22 cellular contexts compared by ENCODE assay signal in genomic region chr5:116583823-116584222, GRCh38. TPM values are rescaled to one million over a fixed set of nuclear protein-coding genes. Genes with fewer than 3 reads are reported as not detected.
A peak's percentile ranks its signal among the peaks of the same experiment; 100 is the strongest.
DNase-seq lines count a peak whose midpoint lies in the region; FAIRE-seq and TF ChIP-seq lines count a peak whose summit lies in the region.
"Had no signal": no experiment of that assay in that cellular context is flagged by ENCODE, and none has a peak within 500 bp of the region (broad histone marks: within the 10 kb centered on the region; RNA-seq: fewer than 3 reads in every experiment).

No MANE protein-coding gene starts in this region.

- H3K9me3 Mint-ChIP-seq in astrocyte (ENCODE audit: unreplicated experiment): no peaks in the 10 kb centered on the region
- no peaks in the 10 kb centered on the region for H3K9me3 Mint-ChIP-seq in T-helper 2 cell treated with Interferon-gamma antibody and Interleukin-4, amounts not matched to agents 5 μg/mL and 100 μg/mL, for 36 hours
- H3K9me3 Mint-ChIP-seq: CD4-positive, alpha-beta T cell had no signal

- peak overlapping the region; percentile 37 for H2BK15ac ChIP-seq in mesendoderm (replicated peaks; ENCODE audit: low read depth)

- no peak overlapping the region for H3K27ac ChIP-seq in astrocyte (ENCODE audit: low read depth, low read length)
- peak overlapping the region; percentile 90 for H3K27ac ChIP-seq in epithelial cell of prostate
- H3K27ac ChIP-seq in mesendoderm (ENCODE audit: low read depth, low read length): no peak overlapping the region
- H3K27ac ChIP-seq: A549; BLaER1 treated with 17β-estradiol and CSF1 and Interleukin-3, amounts not matched to agents 10 nM and 100 nM; RWPE1 had no signal

- H3K27me3 Mint-ChIP-seq in astrocyte (ENCODE audit: low read depth, unreplicated experiment): peaks cover 1% of the 10 kb centered on the region
- peaks cover 31% of the 10 kb centered on the region for H3K27me3 Mint-ChIP-seq in T-helper 2 cell treated with Interferon-gamma antibody and Interleukin-4, amounts not matched to agents 5 μg/mL and 100 μg/mL, for 36 hours (ENCODE audit: low read depth)

- no peak for TF ChIP-seq POLR2A in GM12892 (IDR thresholded peaks at IDR 0.05; ENCODE audit: low read depth, low read length)

- FAIRE-seq in GM12892 (lab: Jason Lieb, UNC) (peak; percentile 64), astrocyte (lab: Jason Lieb, UNC) (no peak)
- FAIRE-seq: A549, G401.6 had no signal

- H2BK120ac ChIP-seq in mesendoderm (ENCODE audit: low read depth, low read length): no peak overlapping the region

- peak overlapping the region; percentile 52 for H3K18ac ChIP-seq in mesendoderm (ENCODE audit: low read length)

- TF ChIP-seq CTCF in astrocyte (IDR thresholded peaks at IDR 0.05; ENCODE audit: insufficient read depth, low read depth, low read length): no peak

- no peak overlapping the region for H3K27ac Mint-ChIP-seq in astrocyte (ENCODE audit: unreplicated experiment)
- H3K27ac Mint-ChIP-seq in T-helper 2 cell treated with Interferon-gamma antibody and Interleukin-4, amounts not matched to agents 5 μg/mL and 100 μg/mL, for 36 hours: no peak overlapping the region
- H3K27ac Mint-ChIP-seq: CD4-positive, alpha-beta T cell had no signal

- WGBS in mesendoderm (ENCODE audit: extremely low coverage, insufficient coverage, low lambda C conversion rate): no CpG with 5 or more reads among the region's 3 CpGs

- no peaks in the 10 kb centered on the region for H4K20me1 ChIP-seq in astrocyte (ENCODE audit: insufficient read depth, low read length)
- H4K20me1 ChIP-seq: BLaER1 treated with 17β-estradiol and CSF1 and Interleukin-3, amounts not matched to agents 10 nM and 100 nM had no signal

- H2BK5ac ChIP-seq in mesendoderm (ENCODE audit: low read length): no peak overlapping the region

- H3K36me3 Mint-ChIP-seq in astrocyte (ENCODE audit: low read depth, unreplicated experiment): peaks cover 1% of the 10 kb centered on the region
- H3K36me3 Mint-ChIP-seq in T-helper 2 cell treated with Interferon-gamma antibody and Interleukin-4, amounts not matched to agents 5 μg/mL and 100 μg/mL, for 36 hours (ENCODE audit: low read depth): no peaks in the 10 kb centered on the region

- no peak for DNase-seq in GM12892 (ENCODE audit: insufficient read length)
- DNase-seq in astrocyte (ENCODE audit: low read depth): no peak
- peak; percentile 34 for DNase-seq in epithelial cell of prostate (ENCODE audit: low read depth, low spot score)
- no peak for DNase-seq in mesendoderm
- DNase-seq in T-helper 2 cell treated with Interferon-gamma antibody and Interleukin-4, amounts not matched to agents 5 μg/mL and 100 μg/mL, for 36 hours (ENCODE audit: low spot score): no peak
- DNase-seq in mucosa of gallbladder (ENCODE audit: low spot score): no peak
- DNase-seq in stimulated activated CD4-positive, alpha-beta T cell treated with anti-CD3 and anti-CD28 coated beads, Interleukin-4, amount 100 ng/mL, for 4 hours: no peak
- DNase-seq: CD4-positive, alpha-beta T cell; DMS53; MG63; NCI-H1105 treated with DMSO at 0.1 percent for 48 hours; NCI-H146; NCI-H1930; NCI-H2107; NCI-H524; NCI-H774; SHP77 treated with DMSO at 0.1 percent for 48 hours had no signal

- no peak overlapping the region for H3K4me3 ChIP-seq in astrocyte (ENCODE audit: insufficient read depth, low read depth, low read length)
- no peak overlapping the region for H3K4me3 ChIP-seq in mesendoderm (ENCODE audit: low read length)
- H3K4me3 ChIP-seq: A549; BLaER1 treated with 17β-estradiol and CSF1 and Interleukin-3, amounts not matched to agents 10 nM and 100 nM; MG63 had no signal

- H3K79me2 ChIP-seq in astrocyte (ENCODE audit: insufficient read depth, low read length): no peaks in the 10 kb centered on the region
- no peaks in the 10 kb centered on the region for H3K79me2 ChIP-seq in mesendoderm (ENCODE audit: control insufficient read depth, insufficient read depth, low read length)

- no peak overlapping the region for H3K4me3 Mint-ChIP-seq in astrocyte (ENCODE audit: unreplicated experiment)
- no peak overlapping the region for H3K4me3 Mint-ChIP-seq in T-helper 2 cell treated with Interferon-gamma antibody and Interleukin-4, amounts not matched to agents 5 μg/mL and 100 μg/mL, for 36 hours
- H3K4me3 Mint-ChIP-seq: CD4-positive, alpha-beta T cell had no signal

- H3K36me3 ChIP-seq in astrocyte (ENCODE audit: insufficient read depth, low read length): no peaks in the 10 kb centered on the region
- no peaks in the 10 kb centered on the region for H3K36me3 ChIP-seq in mesendoderm (ENCODE audit: control insufficient read depth, insufficient read depth, low read length)
- H3K36me3 ChIP-seq: BLaER1 treated with 17β-estradiol and CSF1 and Interleukin-3, amounts not matched to agents 10 nM and 100 nM; MG63 had no signal

- H3K4me2 ChIP-seq in astrocyte (ENCODE audit: low read length) (peak overlapping the region; percentile 38), mesendoderm (ENCODE audit: low read length) (no peak overlapping the region)
- H3K4me2 ChIP-seq: A549; BLaER1 treated with 17β-estradiol and CSF1 and Interleukin-3, amounts not matched to agents 10 nM and 100 nM had no signal

- H3K9ac ChIP-seq in astrocyte (ENCODE audit: low read length) (no peak overlapping the region), mesendoderm (ENCODE audit: low read length) (no peak overlapping the region)
- H3K9ac ChIP-seq: BLaER1 treated with 17β-estradiol and CSF1 and Interleukin-3, amounts not matched to agents 10 nM and 100 nM had no signal

- peaks cover 5% of the 10 kb centered on the region for H3K4me1 Mint-ChIP-seq in astrocyte (ENCODE audit: low read depth, unreplicated experiment)
- no peaks in the 10 kb centered on the region for H3K4me1 Mint-ChIP-seq in T-helper 2 cell treated with Interferon-gamma antibody and Interleukin-4, amounts not matched to agents 5 μg/mL and 100 μg/mL, for 36 hours (ENCODE audit: low read depth)

- H3K4me1 ChIP-seq in astrocyte (ENCODE audit: insufficient read depth, low read length): peaks cover 4% of the 10 kb centered on the region
- H3K4me1 ChIP-seq in mesendoderm (ENCODE audit: control insufficient read depth, low read depth, low read length): peaks cover 3% of the 10 kb centered on the region
- H3K4me1 ChIP-seq: A549 had no signal

- peaks cover 2% of the 10 kb centered on the region for H3K27me3 ChIP-seq in astrocyte (ENCODE audit: insufficient read depth, low read length)
- no peaks in the 10 kb centered on the region for H3K27me3 ChIP-seq in mesendoderm (ENCODE audit: insufficient read depth, low read length, poor library complexity)

- H4K8ac ChIP-seq in mesendoderm (ENCODE audit: low read depth, low read length): no peak overlapping the region

- H3K23ac ChIP-seq in mesendoderm (ENCODE audit: low read length): no peak overlapping the region

- H3K79me1 ChIP-seq in mesendoderm (ENCODE audit: low read length): no peaks in the 10 kb centered on the region

- no peak overlapping the region for H2AFZ ChIP-seq in astrocyte (ENCODE audit: low read depth, low read length)

- H2AK5ac ChIP-seq in mesendoderm (ENCODE audit: low read length): no peak overlapping the region

- H4K5ac ChIP-seq in mesendoderm (ENCODE audit: low read length): no peak overlapping the region

- no peak overlapping the region for H3K4ac ChIP-seq in mesendoderm (ENCODE audit: low read depth, low read length)

- H3K56ac ChIP-seq in mesendoderm (ENCODE audit: low read length): no peak overlapping the region

- H3K9me3 ChIP-seq in astrocyte (ENCODE audit: insufficient read depth, low read depth, low read length): no peaks in the 10 kb centered on the region
- H3K9me3 ChIP-seq: A549; BLaER1 treated with 17β-estradiol and CSF1 and Interleukin-3, amounts not matched to agents 10 nM and 100 nM; MG63 had no signal

RNA-seq across cellular contexts. Expression of gene SEMA6A, which starts 9.2 kb away (rescaled TPM):
- 10.0 TPM for polyA plus RNA-seq in GM12892 (2012; ENCODE audit: missing spikeins)
- 21.3 and 34.2 TPM in 2 replicates for total RNA-seq in astrocyte
- polyA plus RNA-seq in mesendoderm (2013, experiment 1 of 2): 325 TPM
- polyA plus RNA-seq in mesendoderm (2013, experiment 2 of 2): 338 TPM
- total RNA-seq in mucosa of gallbladder: 98.1 TPM
- total RNA-seq: CD4-positive, alpha-beta T cell; LHCN-M2 had no signal
